ENCODE assay signal across 8 cellular contexts in genomic region chr17:3913531-3914318, GRCh38.
DNase-seq lines count a peak whose midpoint lies in the region; ATAC-seq and TF ChIP-seq lines count a peak whose summit lies in the region.

No MANE protein-coding gene starts in this region.

- peak; percentile 66 to 68 for ATAC-seq in activated CD4-positive, CD25-positive, alpha-beta regulatory T cell treated with anti-CD3 and anti-CD28 coated beads, Interleukin-2, amount 50 U/mL, for 24 hours
- no peak for ATAC-seq in HG03469 (IDR thresholded peaks at IDR 0.05; ENCODE audit: unreplicated experiment)

- peaks cover 2% of the 10 kb centered on the region; the same call in 1 of the 2 replicates for H3K4me1 ChIP-seq in HEK293 (ENCODE audit: control insufficient read depth, insufficient read depth, low read length)

- peak; percentile 86 for TF ChIP-seq CTCF in GM12801 (IDR thresholded peaks at IDR 0.05; ENCODE audit: extremely low read depth, insufficient read length)
- TF ChIP-seq CTCF in HEK293 (tag by site-specific recombination; IDR thresholded peaks at IDR 0.05) = peak; percentile 90
- peak; percentile 98 for TF ChIP-seq CTCF in cardiac fibroblast (IDR thresholded peaks at IDR 0.05; ENCODE audit: low read depth, low read length)

- H3K9me3 ChIP-seq in HEK293 (ENCODE audit: control insufficient read depth, insufficient read depth, low read depth, low read length) = no peaks in the 10 kb centered on the region

- H3K27ac ChIP-seq in HEK293 (ENCODE audit: extremely low read depth, low read depth, low read length) = no peak overlapping the region

- CTCF ChIA-PET in HEK293 (lab: Yijun Ruan, JAX) = interaction anchor here (0.6 to 5.3 kb wide), 61 partner anchors 9 to 1266 kb away, joined by 3 to 124 read pairs (median 5); partner anchors contain the start of genes CAMKK1 and NCBP3

- POLR2A ChIA-PET in HEK293 (lab: Yijun Ruan, JAX) = interaction anchor here (1.1 kb wide), 1 partner anchor 24 kb away, joined by 6 read pairs; no protein-coding TSS in a partner anchor

- DNase-seq in NCI-H1694 treated with DMSO at 0.1 percent for 48 hours (lab: John Stamatoyannopoulos, UW) (peak; percentile 57), cardiac fibroblast (ENCODE audit: low read depth in 2 of 2) (peak; percentile 79 to 86), kidney tubule cell (ENCODE audit: low spot score) (peak; percentile 72)
- DNase-seq in stimulated activated CD4-positive, alpha-beta T cell treated with anti-CD3 and anti-CD28 coated beads, Interleukin-1b, Interleukin-23, amount 100 ng/mL, for 4 hours (ENCODE audit: low read depth in 2 of 2) = peak; percentile 70 to 76

- H3K4me3 ChIP-seq in HEK293 (ENCODE audit: low read depth, low read length) (no peak overlapping the region), cardiac fibroblast (replicated peaks in 1 of 2; ENCODE audit: low read depth in 2 of 2, low read length in 2 of 2) (no peak overlapping the region)

- H3K36me3 ChIP-seq in HEK293 (ENCODE audit: control insufficient read depth in 2 of 2, insufficient read depth in 1 of 2, low read length in 2 of 2) = no peaks in the 10 kb centered on the region

TF ChIP-seq in HEK293, 187 proteins besides CTCF, POLR2A, EP300 and RAD21 (continues in another document):
- no peak for TF ChIP-seq ZNF354C (tag by site-specific recombination; IDR thresholded peaks at IDR 0.05; ENCODE audit: borderline replicate concordance, low read depth)
- TF ChIP-seq PATZ1 (tag by site-specific recombination; IDR thresholded peaks at IDR 0.05) = peak; percentile 37; the same call in 1 of the 2 replicates
- no peak for TF ChIP-seq ZBTB20 (tag by site-specific recombination; IDR thresholded peaks at IDR 0.05)
- TF ChIP-seq EGR2 (tag by site-specific recombination; IDR thresholded peaks at IDR 0.05; ENCODE audit: low read depth) = 0 out of 2 replicates have a peak, but pooled peaks have one; percentile 8
- peak; percentile 81 for TF ChIP-seq ZNF629 (tag by site-specific recombination; IDR thresholded peaks at IDR 0.05)
- no peak for TF ChIP-seq PRDM4 (tag by site-specific recombination; IDR thresholded peaks at IDR 0.05)
- TF ChIP-seq ZNF10 (tag by site-specific recombination; IDR thresholded peaks at IDR 0.05) = peak; percentile 66
- TF ChIP-seq ZBTB17 (tag by site-specific recombination; IDR thresholded peaks at IDR 0.05) = peak; percentile 81
- peak; percentile 25; the same call in 1 of the 2 replicates for TF ChIP-seq SP7 (tag by site-specific recombination; IDR thresholded peaks at IDR 0.05)
- no peak for TF ChIP-seq OVOL3 (tag by site-specific recombination; IDR thresholded peaks at IDR 0.05)
- TF ChIP-seq ZNF16 (tag by site-specific recombination; IDR thresholded peaks at IDR 0.05; ENCODE audit: low read depth) = no peak
- 0 out of 2 replicates have a peak, but pooled peaks have one; percentile 24 for TF ChIP-seq KLF17 (tag by site-specific recombination; IDR thresholded peaks at IDR 0.05)
- 0 out of 2 replicates have a peak, but pooled peaks have one; percentile 10 for TF ChIP-seq ZNF366 (tag by site-specific recombination; conservative IDR thresholded peaks at IDR 0.05)
- TF ChIP-seq GLIS2 (tag by site-specific recombination; IDR thresholded peaks at IDR 0.05) = peak; percentile 46; the same call in 1 of the 2 replicates
- TF ChIP-seq ZNF600 (tag by site-specific recombination; IDR thresholded peaks at IDR 0.05) = peak; percentile 95
- TF ChIP-seq ZBTB21 (tag by site-specific recombination; IDR thresholded peaks at IDR 0.05) = peak; percentile 54; the same call in 1 of the 2 replicates
- TF ChIP-seq GLI2 (tag by site-specific recombination; IDR thresholded peaks at IDR 0.05; ENCODE audit: borderline replicate concordance, low read depth) = no peak
- 0 out of 2 replicates have a peak, but pooled peaks have one; percentile 9 for TF ChIP-seq ZIC2 (tag by site-specific recombination; IDR thresholded peaks at IDR 0.05)
- 0 out of 2 replicates have a peak, but pooled peaks have one; percentile 19 for TF ChIP-seq PRDM2 (tag by site-specific recombination; IDR thresholded peaks at IDR 0.05; ENCODE audit: borderline replicate concordance)
